In genomic region chr7:101401390-101402080, GRCh38 we compare ENCODE assay signal across 22 cellular contexts. TPM values are rescaled to one million over a fixed set of nuclear protein-coding genes. Genes with fewer than 3 reads are reported as not detected.
DNase-seq lines count a peak whose midpoint lies in the region; TF ChIP-seq lines count a peak whose summit lies in the region.
"Had no signal": no experiment of that assay in that cellular context is flagged by ENCODE, and none has a peak within 500 bp of the region (broad histone marks: within the 10 kb centered on the region; RNA-seq: fewer than 3 reads in every experiment).

No MANE protein-coding gene starts in this region.

- H3K9me3 Mint-ChIP-seq in chondrocyte (ENCODE audit: low read depth), result no peaks in the 10 kb centered on the region
- no peaks in the 10 kb centered on the region for H3K9me3 Mint-ChIP-seq in mesothelial cell of epicardium
- H3K9me3 Mint-ChIP-seq: natural killer cell treated with Interleukin-12 subunit alpha and Interleukin-12 subunit beta and Interleukin-15 and Interleukin-18, amount 100 ng/mL, for 72 hours; T-helper 1 cell treated with Interleukin-12 subunit alpha and Interleukin-12 subunit beta and Interleukin-4 antibody, amounts not matched to agents 30 μg/mL and 1 μg/mL, for 36 hours had no signal

- no peak for DNase-seq in chondrocyte (ENCODE audit: low spot score)
- no peak for DNase-seq in mesothelial cell of epicardium (ENCODE audit: low spot score in 2 of 2, unreplicated experiment in 2 of 2)
- no peak for DNase-seq in NK-92 treated with Interleukin-12 subunit alpha and Interleukin-12 subunit beta, amount 100 ng/mL, for 24 hours (lab: John Stamatoyannopoulos, UW)
- DNase-seq in SKM-1 treated with dmso at 0.1 percent for 144 hours (lab: John Stamatoyannopoulos, UW; ENCODE audit: unreplicated experiment), result no peak
- DNase-seq in NCI-H1436 (lab: John Stamatoyannopoulos, UW), result no peak
- DNase-seq in NAMALWA (ENCODE audit: low spot score), result no peak
- DNase-seq: activated CD4-positive, alpha-beta T cell treated with anti-CD3 and anti-CD28 coated beads, Interleukin-2, amount 50 U/mL, for 4 hours; activated naive CD4-positive, alpha-beta T cell; activated T-cell treated with anti-CD3 and anti-CD28 coated beads, Interleukin-2, amount 50 U/mL, for 1 hour; central memory CD4-positive, alpha-beta T cell; effector CD8-positive, alpha-beta T cell; GF-D8; heart left ventricle; NCI-H1092; NCI-H2081; SHP77; stimulated activated CD4-positive, alpha-beta T cell treated with anti-CD3 and anti-CD28 coated beads, Interleukin-12 subunit alpha, Interleukin-12 subunit beta, amount 100 ng/mL, for 4 hours had no signal

- peaks cover 21% of the 10 kb centered on the region for H3K4me1 ChIP-seq in HUES64 (ENCODE audit: insufficient read depth, low read length)

- H3K36me3 ChIP-seq in HUES64 (ENCODE audit: insufficient read depth, low read length), result peaks cover 3% of the 10 kb centered on the region; the same call in 1 of the 2 replicates
- H3K36me3 ChIP-seq: BLaER1 treated with 17β-estradiol and CSF1 and Interleukin-3, amounts not matched to agents 10 nM and 100 nM; heart left ventricle had no signal

- no peaks in the 10 kb centered on the region for H3K9me3 ChIP-seq in HUES64 (ENCODE audit: insufficient read depth, low read depth, low read length)
- H3K9me3 ChIP-seq: BLaER1 treated with 17β-estradiol and CSF1 and Interleukin-3, amounts not matched to agents 10 nM and 100 nM had no signal

- H3K4me1 Mint-ChIP-seq in chondrocyte (ENCODE audit: low read depth) (peaks cover 45% of the 10 kb centered on the region), mesothelial cell of epicardium (peaks cover 24% of the 10 kb centered on the region)

- WGBS in HUES64, result 35% methylated on average over 7 of the region's 7 CpGs

- peak overlapping the region; percentile 95 for H3K27ac Mint-ChIP-seq in chondrocyte (ENCODE audit: unreplicated experiment)
- peak overlapping the region; percentile 97 for H3K27ac Mint-ChIP-seq in mesothelial cell of epicardium
- H3K27ac Mint-ChIP-seq: natural killer cell treated with Interleukin-12 subunit alpha and Interleukin-12 subunit beta and Interleukin-15 and Interleukin-18, amount 100 ng/mL, for 72 hours; T-helper 1 cell treated with Interleukin-12 subunit alpha and Interleukin-12 subunit beta and Interleukin-4 antibody, amounts not matched to agents 30 μg/mL and 1 μg/mL, for 36 hours had no signal

- H3K4me3 ChIP-seq in HUES64 (ENCODE audit: low read length), result 0 out of 2 replicates have a peak overlapping the region, but pooled peaks have one; percentile 2
- H3K4me3 ChIP-seq: BLaER1 treated with 17β-estradiol and CSF1 and Interleukin-3, amounts not matched to agents 10 nM and 100 nM; heart left ventricle had no signal

- H3K27me3 Mint-ChIP-seq in chondrocyte (ENCODE audit: low read depth) (no peaks in the 10 kb centered on the region), mesothelial cell of epicardium (ENCODE audit: low read depth) (no peaks in the 10 kb centered on the region)

- H3K27me3 ChIP-seq in HUES64 (ENCODE audit: insufficient read depth, low read length), result no peaks in the 10 kb centered on the region
- H3K27me3 ChIP-seq: BLaER1 treated with 17β-estradiol and CSF1 and Interleukin-3, amounts not matched to agents 10 nM and 100 nM had no signal

- TF ChIP-seq CTCF in C4-2B (conservative IDR thresholded peaks at IDR 0.05) (no peak), chondrocyte (IDR thresholded peaks at IDR 0.05) (no peak), mesothelial cell of epicardium (IDR thresholded peaks at IDR 0.05; ENCODE audit: unreplicated experiment) (no peak)

- H3K36me3 Mint-ChIP-seq in chondrocyte (ENCODE audit: low read depth), result peaks cover 12% of the 10 kb centered on the region
- peaks cover 5% of the 10 kb centered on the region for H3K36me3 Mint-ChIP-seq in mesothelial cell of epicardium
- H3K36me3 Mint-ChIP-seq: natural killer cell treated with Interleukin-12 subunit alpha and Interleukin-12 subunit beta and Interleukin-15 and Interleukin-18, amount 100 ng/mL, for 72 hours had no signal

- peak overlapping the region; percentile 8; the same call in 1 of the 2 replicates for H3K27ac ChIP-seq in C4-2B
- H3K27ac ChIP-seq in HUES64 (ENCODE audit: low read depth, low read length), result peak overlapping the region; percentile 87
- H3K27ac ChIP-seq: BLaER1 treated with 17β-estradiol and CSF1 and Interleukin-3, amounts not matched to agents 10 nM and 100 nM; heart left ventricle had no signal

- H3K4me3 Mint-ChIP-seq in chondrocyte (ENCODE audit: unreplicated experiment), result peak overlapping the region; percentile 37
- peak overlapping the region; percentile 30 for H3K4me3 Mint-ChIP-seq in mesothelial cell of epicardium
- H3K4me3 Mint-ChIP-seq: natural killer cell treated with Interleukin-12 subunit alpha and Interleukin-12 subunit beta and Interleukin-15 and Interleukin-18, amount 100 ng/mL, for 72 hours; T-helper 1 cell treated with Interleukin-12 subunit alpha and Interleukin-12 subunit beta and Interleukin-4 antibody, amounts not matched to agents 30 μg/mL and 1 μg/mL, for 36 hours had no signal

- H3K9ac ChIP-seq in HUES64 (ENCODE audit: low read depth, low read length), result peak overlapping the region; percentile 50; the same call in 1 of the 2 replicates
- H3K9ac ChIP-seq: BLaER1 treated with 17β-estradiol and CSF1 and Interleukin-3, amounts not matched to agents 10 nM and 100 nM had no signal

RNA-seq across cellular contexts. Expression of gene COL26A1, which starts 38.9 kb away (rescaled TPM):
- 32.0 TPM for polyA plus RNA-seq in HUES64 (2013, experiment 1 of 2)
- 34.7 TPM for polyA plus RNA-seq in HUES64 (2013, experiment 2 of 2)
- total RNA-seq in chondrocyte (102 to 156 TPM (median 155 TPM) in 3 replicates), mesothelial cell of epicardium (105 to 110 TPM (median 109 TPM) in 3 replicates)
- total RNA-seq: natural killer cell treated with Interleukin-12 subunit alpha and Interleukin-12 subunit beta and Interleukin-15 and Interleukin-18, amount 100 ng/mL, for 72 hours had no signal
- polyA plus RNA-seq: heart left ventricle had no signal
